Comparison of ENCODE assay signal across 8 cellular contexts in the genomic region with DNA sequence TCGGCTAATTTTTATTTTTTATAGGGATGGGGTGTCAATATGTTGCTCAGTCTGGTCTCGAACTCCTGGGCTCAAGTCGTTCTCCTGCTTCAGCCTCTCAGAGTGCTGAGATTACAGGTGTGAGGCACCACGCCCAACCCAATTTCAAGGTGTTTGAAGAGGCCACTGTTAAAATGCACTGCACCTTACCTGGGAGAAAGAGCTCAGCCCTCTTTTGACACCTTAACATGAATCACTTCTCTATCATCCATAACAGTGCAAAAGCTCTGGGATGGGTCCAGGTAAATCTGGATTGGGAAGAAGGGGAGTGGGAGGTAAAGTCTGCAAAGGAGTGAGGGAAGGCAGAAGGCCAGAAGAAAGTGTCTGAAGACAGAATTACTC. TPM values are rescaled to one million over a fixed set of nuclear protein-coding genes. Genes with fewer than 3 reads are reported as not detected.
DNase-seq lines count a peak whose midpoint lies in the region; ATAC-seq and TF ChIP-seq lines count a peak whose summit lies in the region.

No MANE protein-coding gene starts in this region.

- H3K27ac Mint-ChIP-seq in stimulated activated naive CD8-positive, alpha-beta T cell treated with anti-CD3 and anti-CD28 coated beads, Interleukin-15, Interleukin-2, amounts not matched to agents 100 ng/mL and 50 ng/mL, for 24 hours: no peak overlapping the region
- H3K27ac Mint-ChIP-seq in mesothelial cell of epicardium: peak overlapping the region; percentile 56

- H3K27me3 ChIP-seq in brain microvascular endothelial cell (replicated peaks): no peaks in the 10 kb centered on the region

- TF ChIP-seq CTCF in brain microvascular endothelial cell (IDR thresholded peaks at IDR 0.05; ENCODE audit: low read depth, low read length, missing control alignments) (no peak), mesothelial cell of epicardium (IDR thresholded peaks at IDR 0.05; ENCODE audit: unreplicated experiment) (no peak)

- H3K27ac ChIP-seq in brain microvascular endothelial cell: no peak overlapping the region

- H3K4me1 Mint-ChIP-seq in stimulated activated naive CD8-positive, alpha-beta T cell treated with anti-CD3 and anti-CD28 coated beads, Interleukin-15, Interleukin-2, amounts not matched to agents 100 ng/mL and 50 ng/mL, for 24 hours (ENCODE audit: low read depth): peaks cover 48% of the 10 kb centered on the region
- peaks cover 20% of the 10 kb centered on the region for H3K4me1 Mint-ChIP-seq in mesothelial cell of epicardium

- peaks cover 9% of the 10 kb centered on the region for H3K36me3 ChIP-seq in brain microvascular endothelial cell (replicated peaks)

- H3K27me3 Mint-ChIP-seq in stimulated activated naive CD8-positive, alpha-beta T cell treated with anti-CD3 and anti-CD28 coated beads, Interleukin-15, Interleukin-2, amounts not matched to agents 100 ng/mL and 50 ng/mL, for 24 hours: no peaks in the 10 kb centered on the region
- peaks cover 12% of the 10 kb centered on the region for H3K27me3 Mint-ChIP-seq in mesothelial cell of epicardium (ENCODE audit: low read depth)

- peak overlapping the region; percentile 83 for H3K4me3 Mint-ChIP-seq in stimulated activated naive CD8-positive, alpha-beta T cell treated with anti-CD3 and anti-CD28 coated beads, Interleukin-15, Interleukin-2, amounts not matched to agents 100 ng/mL and 50 ng/mL, for 24 hours
- H3K4me3 Mint-ChIP-seq in mesothelial cell of epicardium: peak overlapping the region; percentile 83

- peaks cover 22% of the 10 kb centered on the region for H3K36me3 Mint-ChIP-seq in stimulated activated naive CD8-positive, alpha-beta T cell treated with anti-CD3 and anti-CD28 coated beads, Interleukin-15, Interleukin-2, amounts not matched to agents 100 ng/mL and 50 ng/mL, for 24 hours (ENCODE audit: low read depth)
- peaks cover 15% of the 10 kb centered on the region for H3K36me3 Mint-ChIP-seq in mesothelial cell of epicardium

- no peaks in the 10 kb centered on the region for H3K9me3 Mint-ChIP-seq in stimulated activated naive CD8-positive, alpha-beta T cell treated with anti-CD3 and anti-CD28 coated beads, Interleukin-15, Interleukin-2, amounts not matched to agents 100 ng/mL and 50 ng/mL, for 24 hours
- H3K9me3 Mint-ChIP-seq in mesothelial cell of epicardium: peaks cover 5% of the 10 kb centered on the region

- no peak for ATAC-seq in stimulated activated naive CD8-positive, alpha-beta T cell treated with anti-CD3 and anti-CD28 coated beads, Interleukin-15, Interleukin-2, amounts not matched to agents 100 U/mL and 50 U/mL, for 24 hours
- no peak for ATAC-seq in GM18502 (IDR thresholded peaks at IDR 0.05; ENCODE audit: poor library complexity, unreplicated experiment)

- DNase-seq in stimulated activated naive CD8-positive, alpha-beta T cell treated with anti-CD3 and anti-CD28 coated beads, Interleukin-15, Interleukin-2, amounts not matched to agents 100 U/mL and 50 U/mL, for 24 hours: no peak
- no peak for DNase-seq in brain microvascular endothelial cell
- DNase-seq in mesothelial cell of epicardium (ENCODE audit: low spot score in 2 of 2, unreplicated experiment in 2 of 2): no peak
- no peak for DNase-seq in activated gamma-delta T cell treated with Interleukin-2 at 50 U/mL for 16 hours
- DNase-seq in cerebellar cortex (ENCODE audit: low spot score): no peak
- no peak for DNase-seq in NCI-H2081 treated with DMSO at 0.1 percent for 48 hours (lab: John Stamatoyannopoulos, UW)

- in situ Hi-C loops in brain microvascular endothelial cell (cut with HindIII; ENCODE audit: low pct_ligation_motif_present, low sequenced_read_pairs): no loop called here

- H3K4me3 ChIP-seq in brain microvascular endothelial cell (ENCODE audit: low read depth, low read length): peak overlapping the region; percentile 83

RNA-seq across cellular contexts. Expression of gene ZNF282, which starts 0.6 kb away (rescaled TPM):
- total RNA-seq in mesothelial cell of epicardium: 40.4 to 47.0 TPM (median 42.6 TPM) in 3 replicates

RNA-seq across cellular contexts. Expression of gene ZNF212, which starts 44.7 kb away (rescaled TPM):
- total RNA-seq in mesothelial cell of epicardium: 20.5 to 20.8 TPM (median 20.5 TPM) in 3 replicates

RNA-seq across cellular contexts. Expression of gene ZNF398, which starts 47.5 kb away (rescaled TPM):
- total RNA-seq in mesothelial cell of epicardium: 20.0 to 21.9 TPM (median 20.6 TPM) in 3 replicates
